ENCODE assay signal across 28 cellular contexts in genomic region chr6:108502826-108503225, GRCh38.
"Had no signal": no experiment of that assay in that cellular context is flagged by ENCODE, and none has a peak within 500 bp of the region (broad histone marks: within the 10 kb centered on the region; RNA-seq: fewer than 3 reads in every experiment).

No MANE protein-coding gene starts in this region.

- H3K36me3 Mint-ChIP-seq: stimulated activated effector memory CD8-positive, alpha-beta T cell treated with anti-CD3 and anti-CD28 coated beads, Interleukin-12 subunit alpha, Interleukin-12 subunit beta, amount 100 ng/mL, for 72 hours had no signal

- H3K27ac Mint-ChIP-seq: activated B cell treated with CpG ODN at 0.5 μM for 24 hours; activated CD8-positive, alpha-beta T cell treated with anti-CD3 and anti-CD28 coated beads for 36 hours; activated naive CD4-positive, alpha-beta T cell treated with anti-CD3 and anti-CD28 coated beads, Interleukin-2, amount 50 U/mL, for 24 hours; activated naive CD8-positive, alpha-beta T cell treated with anti-CD3 and anti-CD28 coated beads, Interleukin-2, amount 50 U/mL, for 24 hours; activated T-helper 2 cell treated with anti-CD3 and anti-CD28 coated beads, Interferon-gamma antibody, Interleukin-2, Interleukin-4, amounts not matched to agents 10 μg/mL and 5 μg/mL and 100 μg/mL, durations not matched to agents 14 hours and 24 hours and 36 hours; dendritic cell treated with granulocyte-macrophage colony-stimulating factor and Interleukin-4, amounts not matched to agents 40 ng/mL and 50 ng/mL, for 4 days; endodermal cell; naive thymus-derived CD4-positive, alpha-beta T cell; stimulated activated effector memory CD8-positive, alpha-beta T cell treated with anti-CD3 and anti-CD28 coated beads, Interleukin-12 subunit alpha, Interleukin-12 subunit beta, amount 100 ng/mL, for 72 hours had no signal

- H3K4me3 Mint-ChIP-seq: activated B cell treated with CpG ODN at 0.5 μM for 24 hours; activated CD8-positive, alpha-beta T cell treated with anti-CD3 and anti-CD28 coated beads for 36 hours; activated naive CD4-positive, alpha-beta T cell treated with anti-CD3 and anti-CD28 coated beads, Interleukin-2, amount 50 U/mL, for 24 hours; activated naive CD8-positive, alpha-beta T cell treated with anti-CD3 and anti-CD28 coated beads, Interleukin-2, amount 50 U/mL, for 24 hours; dendritic cell treated with granulocyte-macrophage colony-stimulating factor and Interleukin-4, amounts not matched to agents 40 ng/mL and 50 ng/mL, for 4 days; endodermal cell; naive thymus-derived CD4-positive, alpha-beta T cell; stimulated activated effector memory CD8-positive, alpha-beta T cell treated with anti-CD3 and anti-CD28 coated beads, Interleukin-12 subunit alpha, Interleukin-12 subunit beta, amount 100 ng/mL, for 72 hours had no signal

- H3K27me3 ChIP-seq: breast epithelium, pancreas, sigmoid colon, stomach, thyroid gland, upper lobe of right lung had no signal

- H3K4me1 ChIP-seq: breast epithelium, pancreas, psoas muscle, sigmoid colon, stomach, thyroid gland, upper lobe of right lung had no signal

- H3K9me3 Mint-ChIP-seq: activated B cell treated with CpG ODN at 0.5 μM for 24 hours; activated naive CD4-positive, alpha-beta T cell treated with anti-CD3 and anti-CD28 coated beads, Interleukin-2, amount 50 U/mL, for 24 hours; activated naive CD8-positive, alpha-beta T cell treated with anti-CD3 and anti-CD28 coated beads, Interleukin-2, amount 50 U/mL, for 24 hours; activated T-helper 2 cell treated with anti-CD3 and anti-CD28 coated beads, Interferon-gamma antibody, Interleukin-2, Interleukin-4, amounts not matched to agents 10 μg/mL and 5 μg/mL and 100 μg/mL, durations not matched to agents 14 hours and 24 hours and 36 hours; dendritic cell treated with granulocyte-macrophage colony-stimulating factor and Interleukin-4, amounts not matched to agents 40 ng/mL and 50 ng/mL, for 4 days; endodermal cell; stimulated activated effector memory CD8-positive, alpha-beta T cell treated with anti-CD3 and anti-CD28 coated beads, Interleukin-12 subunit alpha, Interleukin-12 subunit beta, amount 100 ng/mL, for 72 hours had no signal

- H3K9me3 ChIP-seq: breast epithelium, pancreas, psoas muscle, sigmoid colon, stomach, thyroid gland, upper lobe of right lung had no signal

- H3K36me3 ChIP-seq: breast epithelium, pancreas, sigmoid colon, stomach, thyroid gland, upper lobe of right lung had no signal

- H3K27me3 Mint-ChIP-seq: activated B cell treated with CpG ODN at 0.5 μM for 24 hours; activated CD8-positive, alpha-beta T cell treated with anti-CD3 and anti-CD28 coated beads for 36 hours; activated naive CD4-positive, alpha-beta T cell treated with anti-CD3 and anti-CD28 coated beads, Interleukin-2, amount 50 U/mL, for 24 hours; activated naive CD8-positive, alpha-beta T cell treated with anti-CD3 and anti-CD28 coated beads, Interleukin-2, amount 50 U/mL, for 24 hours; dendritic cell treated with granulocyte-macrophage colony-stimulating factor and Interleukin-4, amounts not matched to agents 40 ng/mL and 50 ng/mL, for 4 days; naive thymus-derived CD4-positive, alpha-beta T cell had no signal

- DNase-seq: activated B cell treated with CpG ODN at 0.5 μM for 24 hours; activated CD4-positive, alpha-beta T cell treated with anti-CD3 and anti-CD28 coated beads, Interleukin-2, amount 50 U/mL, for 1 hour; activated CD8-positive, alpha-beta T cell treated with anti-CD3 and anti-CD28 coated beads for 36 hours; activated naive CD8-positive, alpha-beta T cell treated with anti-CD3 and anti-CD28 coated beads, Interleukin-2, amount 50 U/mL, for 24 hours; activated T-cell treated with anti-CD3 and anti-CD28 coated beads, Interleukin-2, amount 50 U/mL, for 48 hours; amygdala; central memory CD4-positive, alpha-beta T cell; endodermal cell; foreskin fibroblast; head of caudate nucleus; midbrain; naive thymus-derived CD4-positive, alpha-beta T cell; nucleus accumbens; pancreas; psoas muscle; sigmoid colon; small intestine; stimulated activated CD4-positive, alpha-beta T cell treated with anti-CD3 and anti-CD28 coated beads, Interleukin-4, amount 100 ng/mL, for 24 hours; stomach; T-helper 9 cell; thyroid gland; upper lobe of right lung had no signal

- ATAC-seq: activated CD8-positive, alpha-beta T cell treated with anti-CD3 and anti-CD28 coated beads for 36 hours; activated naive CD8-positive, alpha-beta T cell treated with anti-CD3 and anti-CD28 coated beads, Interleukin-2, amount 50 U/mL, for 24 hours; esophagus mucosa; naive thymus-derived CD4-positive, alpha-beta T cell; pancreas; psoas muscle; stimulated activated effector memory CD8-positive, alpha-beta T cell treated with anti-CD3 and anti-CD28 coated beads, Interleukin-12 subunit alpha, Interleukin-12 subunit beta, amount 100 ng/mL, for 72 hours; upper lobe of right lung had no signal

- H3K4me3 ChIP-seq: breast epithelium, pancreas, psoas muscle, sigmoid colon, stomach, thyroid gland, upper lobe of right lung had no signal

- H3K27ac ChIP-seq: breast epithelium, pancreas, psoas muscle, sigmoid colon, stomach, thyroid gland, upper lobe of right lung had no signal

- H3K4me1 Mint-ChIP-seq: activated B cell treated with CpG ODN at 0.5 μM for 24 hours; activated naive CD4-positive, alpha-beta T cell treated with anti-CD3 and anti-CD28 coated beads, Interleukin-2, amount 50 U/mL, for 24 hours; endodermal cell; naive thymus-derived CD4-positive, alpha-beta T cell; stimulated activated effector memory CD8-positive, alpha-beta T cell treated with anti-CD3 and anti-CD28 coated beads, Interleukin-12 subunit alpha, Interleukin-12 subunit beta, amount 100 ng/mL, for 72 hours had no signal
